Comparison of ENCODE assay signal across 18 cellular contexts in the genomic region with DNA sequence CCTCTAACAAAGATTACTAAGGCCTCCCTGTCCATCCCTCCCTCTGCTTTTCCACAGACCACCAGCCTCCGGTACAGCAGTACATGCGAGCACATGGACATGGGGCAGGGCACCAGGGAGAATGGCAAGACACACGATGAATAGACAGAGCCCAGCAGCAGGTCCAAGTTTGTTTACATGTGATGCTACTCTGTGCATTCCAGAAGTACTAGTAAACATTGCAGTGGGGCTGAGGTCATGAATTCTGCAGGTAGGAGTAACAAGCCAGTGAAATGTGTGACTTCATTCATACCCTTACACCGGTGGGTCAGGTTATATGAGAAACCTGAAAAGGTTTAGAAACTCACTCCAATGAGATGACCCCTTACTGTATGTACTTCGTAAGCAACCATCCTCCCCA.
"Had no signal": no experiment of that assay in that cellular context is flagged by ENCODE, and none has a peak within 500 bp of the region (broad histone marks: within the 10 kb centered on the region; RNA-seq: fewer than 3 reads in every experiment).

No MANE protein-coding gene starts in this region.

- DNase-seq: activated CD4-positive, alpha-beta T cell treated with anti-CD3 and anti-CD28 coated beads, Interleukin-2, amount 50 U/mL, for 48 hours; activated CD8-positive, alpha-beta memory T cell treated with anti-CD3 and anti-CD28 coated beads, Interleukin-2, amount 10 ng/mL, durations not matched to agents 7 days and 5 days; activated effector memory CD4-positive, alpha-beta T cell treated with Interleukin-2 at 50 U/mL for 16 hours; activated naive CD8-positive, alpha-beta T cell treated with anti-CD3 and anti-CD28 coated beads, Interleukin-2, amount 10 ng/mL, durations not matched to agents 7 days and 5 days; activated T-cell treated with anti-CD3 and anti-CD28 coated beads, Interleukin-2, amount 50 U/mL, for 24 hours; aorta; dorsolateral prefrontal cortex; foreskin melanocyte; heart left ventricle; left ventricle myocardium superior; pancreas; stimulated activated CD4-positive, alpha-beta T cell treated with anti-CD3 and anti-CD28 coated beads, Interleukin-4, amount 100 ng/mL, for 1 hour; stimulated activated CD8-positive, alpha-beta memory T cell treated with anti-CD3 and anti-CD28 coated beads, Interleukin-4, amount 100 ng/mL, for 48 hours; tibial artery had no signal

- H3K36me3 Mint-ChIP-seq: activated CD8-positive, alpha-beta memory T cell treated with anti-CD3 and anti-CD28 coated beads, Interleukin-2, amount 10 ng/mL, durations not matched to agents 7 days and 5 days; activated naive CD8-positive, alpha-beta T cell treated with anti-CD3 and anti-CD28 coated beads, Interleukin-2, amount 10 ng/mL, durations not matched to agents 7 days and 5 days; neural progenitor cell had no signal

- H3K4me1 ChIP-seq: breast epithelium, heart left ventricle, pancreas, tibial artery had no signal

- H3K4me2 ChIP-seq: neural progenitor cell had no signal

- H3K4me1 Mint-ChIP-seq: activated CD8-positive, alpha-beta memory T cell treated with anti-CD3 and anti-CD28 coated beads, Interleukin-2, amount 10 ng/mL, durations not matched to agents 7 days and 5 days; activated naive CD8-positive, alpha-beta T cell treated with anti-CD3 and anti-CD28 coated beads, Interleukin-2, amount 10 ng/mL, durations not matched to agents 7 days and 5 days had no signal

- H3K36me3 ChIP-seq: breast epithelium, heart left ventricle, pancreas, tibial artery had no signal

- H3K4me3 Mint-ChIP-seq: activated CD8-positive, alpha-beta memory T cell treated with anti-CD3 and anti-CD28 coated beads, Interleukin-2, amount 10 ng/mL, durations not matched to agents 7 days and 5 days; activated naive CD8-positive, alpha-beta T cell treated with anti-CD3 and anti-CD28 coated beads, Interleukin-2, amount 10 ng/mL, durations not matched to agents 7 days and 5 days; activated T-cell treated with anti-CD3 and anti-CD28 coated beads, Interleukin-2, amount 50 U/mL, for 24 hours; mesothelial cell of epicardium; neural progenitor cell had no signal

- H3K27ac Mint-ChIP-seq: activated CD8-positive, alpha-beta memory T cell treated with anti-CD3 and anti-CD28 coated beads, Interleukin-2, amount 10 ng/mL, durations not matched to agents 7 days and 5 days; activated naive CD8-positive, alpha-beta T cell treated with anti-CD3 and anti-CD28 coated beads, Interleukin-2, amount 10 ng/mL, durations not matched to agents 7 days and 5 days; activated T-cell treated with anti-CD3 and anti-CD28 coated beads, Interleukin-2, amount 50 U/mL, for 24 hours; mesothelial cell of epicardium; neural progenitor cell had no signal

- ATAC-seq: activated CD4-positive, CD25-positive, alpha-beta regulatory T cell treated with anti-CD3 and anti-CD28 coated beads, Interleukin-2, amount 50 U/mL, for 24 hours; activated CD8-positive, alpha-beta memory T cell treated with anti-CD3 and anti-CD28 coated beads, Interleukin-2, amount 10 ng/mL, durations not matched to agents 7 days and 5 days; heart left ventricle; left ventricle myocardium superior; pancreas had no signal

- H2AFZ ChIP-seq: neural progenitor cell had no signal

- H3K27me3 Mint-ChIP-seq: activated T-cell treated with anti-CD3 and anti-CD28 coated beads, Interleukin-2, amount 50 U/mL, for 24 hours had no signal

- H3K9me3 Mint-ChIP-seq: activated naive CD8-positive, alpha-beta T cell treated with anti-CD3 and anti-CD28 coated beads, Interleukin-2, amount 10 ng/mL, durations not matched to agents 7 days and 5 days; activated T-cell treated with anti-CD3 and anti-CD28 coated beads, Interleukin-2, amount 50 U/mL, for 24 hours had no signal

- H3K27ac ChIP-seq: breast epithelium, dorsolateral prefrontal cortex, heart left ventricle, neural progenitor cell, pancreas, tibial artery had no signal

- H3K9me3 ChIP-seq: breast epithelium, pancreas, tibial artery had no signal

- H3K4me3 ChIP-seq: breast epithelium, dorsolateral prefrontal cortex, heart left ventricle, neural progenitor cell, pancreas, tibial artery had no signal
